ENCODE assay signal across 1 cellular context in genomic region chr17:73261952-73262675, GRCh38.
TF ChIP-seq lines count a peak whose summit lies in the region.

No MANE protein-coding gene starts in this region.

TF ChIP-seq in HepG2, 621 proteins besides CTCF, POLR2A, EP300 and RAD21 (continued from another document and continues in another):
- TF ChIP-seq ZBTB39 (CRISPR knock-in tag; IDR thresholded peaks at IDR 0.05): 0 out of 2 replicates have a peak, but pooled peaks have one; percentile 79
- TF ChIP-seq ZNF34 (CRISPR knock-in tag; IDR thresholded peaks at IDR 0.05; ENCODE audit: borderline replicate concordance): 0 out of 2 replicates have a peak, but pooled peaks have one; percentile 54
- peak; percentile 61; the same call in 1 of the 2 replicates for TF ChIP-seq GMEB1 (CRISPR knock-in tag; IDR thresholded peaks at IDR 0.05; ENCODE audit: borderline replicate concordance)
- TF ChIP-seq KLF11 (CRISPR knock-in tag; IDR thresholded peaks at IDR 0.05): peak; percentile 40; the same call in 1 of the 2 replicates
- peak; percentile 47; the same call in 1 of the 2 replicates for TF ChIP-seq NCOR1 (IDR thresholded peaks at IDR 0.05; ENCODE audit: borderline replicate concordance, low read length)
- peak in 1 of 2 experiments; percentile 66; a peak in 2 of 4 replicates for TF ChIP-seq ATF4 (CRISPR knock-in tag; IDR thresholded peaks at IDR 0.05)
- TF ChIP-seq PRDM4 (CRISPR knock-in tag; IDR thresholded peaks at IDR 0.05; ENCODE audit: borderline replicate concordance): peak; percentile 13; the same call in 1 of the 2 replicates
- peak; percentile 67; the same call in 1 of the 2 replicates for TF ChIP-seq DPF2 (CRISPR knock-in tag; IDR thresholded peaks at IDR 0.05; ENCODE audit: borderline replicate concordance, low read depth)
- peak; percentile 15 for TF ChIP-seq ZNF781 (CRISPR knock-in tag; IDR thresholded peaks at IDR 0.05; ENCODE audit: borderline replicate concordance, not compliant biosample characterization)
- TF ChIP-seq KDM1A (CRISPR knock-in tag; IDR thresholded peaks at IDR 0.05): no peak
- no peak for TF ChIP-seq NONO (IDR thresholded peaks at IDR 0.05)
- peak; percentile 93 for TF ChIP-seq NONO (CRISPR knock-in tag; conservative IDR thresholded peaks at IDR 0.05)
- peak; percentile 84 for TF ChIP-seq FOXA3 (CRISPR knock-in tag; IDR thresholded peaks at IDR 0.05)
- TF ChIP-seq ARNT2 (CRISPR knock-in tag; IDR thresholded peaks at IDR 0.05; ENCODE audit: low read depth): peak; percentile 86; the same call in 1 of the 2 replicates
- peak; percentile 80 for TF ChIP-seq CEBPG (CRISPR knock-in tag; IDR thresholded peaks at IDR 0.05)
- peak; percentile 88; the same call in 1 of the 2 replicates for TF ChIP-seq ZFP90 (CRISPR knock-in tag; IDR thresholded peaks at IDR 0.05; ENCODE audit: borderline replicate concordance)
- peak; percentile 35; the same call in 1 of the 2 replicates for TF ChIP-seq ELF4 (CRISPR knock-in tag; IDR thresholded peaks at IDR 0.05; ENCODE audit: borderline replicate concordance)
- TF ChIP-seq CC2D1A (CRISPR knock-in tag; IDR thresholded peaks at IDR 0.05): no peak
- TF ChIP-seq ZNF703 (CRISPR knock-in tag; IDR thresholded peaks at IDR 0.05; ENCODE audit: borderline replicate concordance): no peak
- peak; percentile 74; the same call in 1 of the 2 replicates for TF ChIP-seq ZNF746 (CRISPR knock-in tag; IDR thresholded peaks at IDR 0.05)
- TF ChIP-seq ATF6 (CRISPR knock-in tag; conservative IDR thresholded peaks at IDR 0.05): peak; percentile 28; the same call in 1 of the 2 replicates
- TF ChIP-seq NFIC (IDR thresholded peaks at IDR 0.05; ENCODE audit: low read length): no peak
- TF ChIP-seq CHCHD3 (CRISPR knock-in tag; IDR thresholded peaks at IDR 0.05): 0 out of 2 replicates have a peak, but pooled peaks have one; percentile 41
- TF ChIP-seq ZNF891 (CRISPR knock-in tag; IDR thresholded peaks at IDR 0.05): no peak
- TF ChIP-seq TIGD3 (CRISPR knock-in tag; IDR thresholded peaks at IDR 0.05; ENCODE audit: borderline replicate concordance): no peak
- TF ChIP-seq HMGXB3 (CRISPR knock-in tag; IDR thresholded peaks at IDR 0.05; ENCODE audit: borderline replicate concordance): 0 out of 2 replicates have a peak, but pooled peaks have one; percentile 59
- no peak for TF ChIP-seq ZNF660 (CRISPR knock-in tag; IDR thresholded peaks at IDR 0.05; ENCODE audit: borderline replicate concordance, low read depth)
- peak; percentile 40; the same call in 1 of the 2 replicates for TF ChIP-seq U2AF2 (IDR thresholded peaks at IDR 0.05; ENCODE audit: low read depth, low read length)
- peak; percentile 40 for TF ChIP-seq SKI (IDR thresholded peaks at IDR 0.05; ENCODE audit: partially characterized antibody)
- TF ChIP-seq CBFB (CRISPR knock-in tag; IDR thresholded peaks at IDR 0.05): peak; percentile 60; the same call in 1 of the 2 replicates
- TF ChIP-seq RFX5 (IDR thresholded peaks at IDR 0.05; ENCODE audit: low read depth, low read length): peak; percentile 35; the same call in 1 of the 2 replicates
- TF ChIP-seq CREM (IDR thresholded peaks at IDR 0.05): peak; percentile 54
- TF ChIP-seq CREM (CRISPR knock-in tag; IDR thresholded peaks at IDR 0.05): no peak
- TF ChIP-seq ZBTB2 (CRISPR knock-in tag; IDR thresholded peaks at IDR 0.05; ENCODE audit: low read depth): no peak
- TF ChIP-seq ZNF589 (CRISPR knock-in tag; conservative IDR thresholded peaks at IDR 0.05): peak; percentile 73; the same call in 1 of the 2 replicates
- no peak; the same call in 1 of the 2 replicates for TF ChIP-seq ZNF776 (CRISPR knock-in tag; IDR thresholded peaks at IDR 0.05)
- TF ChIP-seq PHF20 (CRISPR knock-in tag; IDR thresholded peaks at IDR 0.05): peak; percentile 59
- TF ChIP-seq ZNF160 (CRISPR knock-in tag; IDR thresholded peaks at IDR 0.05): 0 out of 2 replicates have a peak, but pooled peaks have one; percentile 49
- TF ChIP-seq ZBTB14 (CRISPR knock-in tag; IDR thresholded peaks at IDR 0.05): peak; percentile 16; the same call in 1 of the 2 replicates
- peak; percentile 63 for TF ChIP-seq POGK (CRISPR knock-in tag; conservative IDR thresholded peaks at IDR 0.05)
- TF ChIP-seq ARNTL (CRISPR knock-in tag; IDR thresholded peaks at IDR 0.05): no peak
